ENCODE assay signal across 2 cellular contexts in genomic region chr2:140895378-140895777, GRCh38.
TF ChIP-seq lines count a peak whose summit lies in the region.

No MANE protein-coding gene starts in this region.

TF ChIP-seq in IMR-90, 13 proteins besides CTCF, POLR2A, EP300 and RAD21:
- no peak for TF ChIP-seq FOS (IDR thresholded peaks at IDR 0.05; ENCODE audit: low read depth, low read length)
- TF ChIP-seq SMC3 (IDR thresholded peaks at IDR 0.05; ENCODE audit: low read depth, low read length), result no peak
- TF ChIP-seq RCOR1 (IDR thresholded peaks at IDR 0.05; ENCODE audit: insufficient replicate concordance, low read length), result no peak
- no peak for TF ChIP-seq CHD1 (IDR thresholded peaks at IDR 0.05; ENCODE audit: low read depth, low read length)
- TF ChIP-seq MAZ (IDR thresholded peaks at IDR 0.05; ENCODE audit: borderline replicate concordance, low read depth, low read length), result no peak
- no peak for TF ChIP-seq BHLHE40 (IDR thresholded peaks at IDR 0.05; ENCODE audit: low read depth, low read length)
- TF ChIP-seq RFX5 (IDR thresholded peaks at IDR 0.05; ENCODE audit: low read depth, low read length), result no peak
- no peak for TF ChIP-seq USF2 (IDR thresholded peaks at IDR 0.05; ENCODE audit: low read depth, low read length)
- TF ChIP-seq NFE2L2 (IDR thresholded peaks at IDR 0.05; ENCODE audit: low read depth, low read length), result no peak
- TF ChIP-seq MXI1 (IDR thresholded peaks at IDR 0.05; ENCODE audit: borderline replicate concordance, low read depth, low read length), result no peak
- no peak for TF ChIP-seq ELK1 (IDR thresholded peaks at IDR 0.05; ENCODE audit: borderline replicate concordance, low read depth, low read length)
- TF ChIP-seq MAFK (IDR thresholded peaks at IDR 0.05; ENCODE audit: low read depth, low read length), result no peak

TF ChIP-seq in H1, 55 proteins besides CTCF, POLR2A, EP300 and RAD21:
- TF ChIP-seq ASH2L (IDR thresholded peaks at IDR 0.05; ENCODE audit: low read length) (peak; percentile 43), RFX5 (IDR thresholded peaks at IDR 0.05; ENCODE audit: borderline replicate concordance, low read depth, low read length) (no peak)
